In genomic region chr3:46183330-46183729, GRCh38 we compare ENCODE assay signal across 17 cellular contexts. TPM values are rescaled to one million over a fixed set of nuclear protein-coding genes. Genes with fewer than 3 reads are reported as not detected.
DNase-seq lines count a peak whose midpoint lies in the region; ATAC-seq and TF ChIP-seq lines count a peak whose summit lies in the region.
"Had no signal": no experiment of that assay in that cellular context is flagged by ENCODE, and none has a peak within 500 bp of the region (broad histone marks: within the 10 kb centered on the region; RNA-seq: fewer than 3 reads in every experiment).

No MANE protein-coding gene starts in this region.

- peaks cover 44% of the 10 kb centered on the region for H3K4me1 Mint-ChIP-seq in CD14-positive monocyte
- H3K4me1 Mint-ChIP-seq in effector memory CD8-positive, alpha-beta T cell (ENCODE audit: low read depth in 2 of 2), result peaks cover 15 to 18% of the 10 kb centered on the region in 2 donors
- no peaks in the 10 kb centered on the region for H3K4me1 Mint-ChIP-seq in activated T-helper 17 cell treated with anti-CD3 and anti-CD28 coated beads, Interleukin-2, amount 50 U/mL, for 72 hours

- H2AFZ ChIP-seq in HCT116 (ENCODE audit: low read depth, low read length, poor library complexity, severe bottlenecking), result no peak overlapping the region

- CTCF ChIA-PET in HCT116 (lab: Charles Lee), result no interaction called here

- BruUV-seq in HCT116 (replicated peaks; lab: Mats Ljungman, UMichigan), result no TSS peak

- peak; percentile 70 for ATAC-seq in HCT116
- ATAC-seq in effector memory CD8-positive, alpha-beta T cell (replicated peaks), result no peak
- ATAC-seq in activated T-helper 17 cell treated with anti-CD3 and anti-CD28 coated beads, Interleukin-2, amount 50 U/mL, for 72 hours (replicated peaks), result no peak

- peaks cover 0 to 1% of the 10 kb centered on the region in 2 donors for H3K36me3 Mint-ChIP-seq in CD14-positive monocyte
- peaks cover 3% of the 10 kb centered on the region for H3K36me3 Mint-ChIP-seq in effector memory CD8-positive, alpha-beta T cell (ENCODE audit: insufficient read depth)
- no peaks in the 10 kb centered on the region for H3K36me3 Mint-ChIP-seq in activated T-helper 17 cell treated with anti-CD3 and anti-CD28 coated beads, Interleukin-2, amount 50 U/mL, for 72 hours (ENCODE audit: low read depth)

- H3K9me3 Mint-ChIP-seq in CD14-positive monocyte, result peaks cover 0 to 8% (median 3%) of the 10 kb centered on the region in 7 donors
- H3K9me3 Mint-ChIP-seq in effector memory CD8-positive, alpha-beta T cell, result no peaks in the 10 kb centered on the region
- H3K9me3 Mint-ChIP-seq in activated T-helper 17 cell treated with anti-CD3 and anti-CD28 coated beads, Interleukin-2, amount 50 U/mL, for 72 hours, result no peaks in the 10 kb centered on the region

- no peak overlapping the region for H3K27ac ChIP-seq in HCT116 (ENCODE audit: low read depth, low read length)
- H3K27ac ChIP-seq: vagina had no signal

- TF ChIP-seq POLR2A in HCT116 (IDR thresholded peaks at IDR 0.05; ENCODE audit: borderline replicate concordance, extremely low read depth, insufficient read depth, insufficient read length), result no peak

- DNase-seq in CD14-positive monocyte (ENCODE audit: low spot score) (peak; percentile 63), HCT116 (ENCODE audit: low read depth, low spot score) (no peak), RPMI8226 (peak; percentile 58), medulla oblongata (ENCODE audit: extremely low spot score) (peak; percentile 25), epidermal melanocyte (ENCODE audit: insufficient read length, low spot score) (no peak), HUDEP-2 (lab: John Stamatoyannopoulos, UW; ENCODE audit: unreplicated experiment in 76 of 76) (no peak)
- no peak for DNase-seq in effector memory CD8-positive, alpha-beta T cell
- DNase-seq: activated CD4-positive, alpha-beta T cell treated with anti-CD3 and anti-CD28 coated beads for 1 hour; activated gamma-delta T cell; NCI-H1417 treated with DMSO at 0.1 percent for 48 hours; NCI-H345; SHP77 had no signal

- no peak overlapping the region for H3K4me3 Mint-ChIP-seq in CD14-positive monocyte
- H3K4me3 Mint-ChIP-seq in effector memory CD8-positive, alpha-beta T cell, result no peak overlapping the region
- no peak overlapping the region for H3K4me3 Mint-ChIP-seq in activated T-helper 17 cell treated with anti-CD3 and anti-CD28 coated beads, Interleukin-2, amount 50 U/mL, for 72 hours

- H3K27ac Mint-ChIP-seq in CD14-positive monocyte, result peak overlapping the region; percentile 76 to 89 (median 86)
- no peak overlapping the region for H3K27ac Mint-ChIP-seq in effector memory CD8-positive, alpha-beta T cell
- H3K27ac Mint-ChIP-seq in activated T-helper 17 cell treated with anti-CD3 and anti-CD28 coated beads, Interleukin-2, amount 50 U/mL, for 72 hours, result no peak overlapping the region

- no peaks in the 10 kb centered on the region for H4K20me1 ChIP-seq in HCT116 (ENCODE audit: insufficient read depth)

- H3K4me3 ChIP-seq in HCT116 (replicated peaks in 1 of 2; ENCODE audit: low read depth in 1 of 2, low read length in 2 of 2), result no peak overlapping the region
- H3K4me3 ChIP-seq: vagina had no signal

- H3K79me2 ChIP-seq in HCT116 (ENCODE audit: insufficient read depth, low read length), result no peaks in the 10 kb centered on the region

- intact Hi-C loops in CD14-positive monocyte (cut with micrococcal nuclease), result no loop called here
- intact Hi-C loops in HCT116 (cut with micrococcal nuclease), result no loop called here

- H3K27me3 Mint-ChIP-seq in CD14-positive monocyte (ENCODE audit: low read depth in 3 of 3), result no peaks in the 10 kb centered on the region
- no peaks in the 10 kb centered on the region for H3K27me3 Mint-ChIP-seq in effector memory CD8-positive, alpha-beta T cell
- peaks cover 6% of the 10 kb centered on the region for H3K27me3 Mint-ChIP-seq in activated T-helper 17 cell treated with anti-CD3 and anti-CD28 coated beads, Interleukin-2, amount 50 U/mL, for 72 hours

- H3K27me3 ChIP-seq in HCT116 (ENCODE audit: insufficient read depth, low read length), result no peaks in the 10 kb centered on the region
- H3K27me3 ChIP-seq: vagina had no signal

- H3K4me2 ChIP-seq in HCT116 (ENCODE audit: low read length), result no peak overlapping the region

- H3K9ac ChIP-seq in HCT116 (ENCODE audit: low read length), result no peak overlapping the region

- RAD21 ChIA-PET in HCT116 (lab: Charles Lee; ENCODE audit: low non-redundant PET in 1 of 2, low total read pairs in 2 of 2, uncharacterized antibody in 2 of 2, unreplicated experiment in 2 of 2), result no interaction called here

- H3K9me2 ChIP-seq in HCT116 (ENCODE audit: insufficient read depth), result no peaks in the 10 kb centered on the region

- no peaks in the 10 kb centered on the region for H3K9me3 ChIP-seq in HCT116 (ENCODE audit: control insufficient read depth in 1 of 2, insufficient read depth in 1 of 2, low read depth in 1 of 2, low read length in 2 of 2)
- H3K9me3 ChIP-seq: vagina had no signal

- no peak for TF ChIP-seq RAD21 in HCT116 (IDR thresholded peaks at IDR 0.05; ENCODE audit: low read depth)

- H3K36me3 ChIP-seq in HCT116 (ENCODE audit: control insufficient read depth in 1 of 2, insufficient read depth in 2 of 2, low read length in 2 of 2), result no peaks in the 10 kb centered on the region
- H3K36me3 ChIP-seq: vagina had no signal

- H3K4me1 ChIP-seq in HCT116 (ENCODE audit: control insufficient read depth in 1 of 2, insufficient read depth in 2 of 2, low read length in 2 of 2), result peaks cover 0 to 23% of the 10 kb centered on the region in 2 experiments; a peak in 2 of 4 replicates
- H3K4me1 ChIP-seq: vagina had no signal

- peak; percentile 10 for TF ChIP-seq CTCF in CD14-positive monocyte (IDR thresholded peaks at IDR 0.05)
- TF ChIP-seq CTCF in HCT116 (IDR thresholded peaks at IDR 0.05 in 2 of 3, conservative IDR thresholded peaks at IDR 0.05 in 1 of 3; ENCODE audit: borderline replicate concordance in 1 of 3, insufficient read depth in 1 of 3, low read depth in 2 of 3, low read length in 2 of 3), result no peak

- POLR2A ChIA-PET in HCT116 (lab: Charles Lee), result no interaction called here

TF ChIP-seq in HCT116, 20 proteins besides CTCF, POLR2A, EP300 and RAD21:
- no peak for TF ChIP-seq ZNF274 (IDR thresholded peaks at IDR 0.05; ENCODE audit: low read depth, low read length)
- TF ChIP-seq ATF3 (IDR thresholded peaks at IDR 0.05), result no peak
- no peak for TF ChIP-seq JUND (IDR thresholded peaks at IDR 0.05)
- TF ChIP-seq SRF (IDR thresholded peaks at IDR 0.05; ENCODE audit: low read depth), result no peak
- no peak for TF ChIP-seq CBX3 (IDR thresholded peaks at IDR 0.05; ENCODE audit: low read depth)

RNA-seq across cellular contexts. Expression of gene CCR1, which starts 24.8 kb away (rescaled TPM):
- polyA plus RNA-seq in CD14-positive monocyte, result 100 to 1,000 TPM; 233 to 304 TPM
- 0.10 TPM for total RNA-seq in HCT116 (2021; ENCODE audit: unreplicated experiment)
- polyA plus RNA-seq in HCT116 (2012), result 0.03 TPM in 1 of 2 replicates, not detected in the other
- total RNA-seq in activated T-helper 17 cell treated with anti-CD3 and anti-CD28 coated beads, Interleukin-2, amount 50 U/mL, for 72 hours, result 1 to 10 TPM in 1 of 2 donors, under 1 TPM in 1; 0.66 to 1.8 TPM
- total RNA-seq: osteocyte had no signal

RNA-seq across cellular contexts. Expression of gene CCR3, which starts 58.9 kb away (rescaled TPM):
- polyA plus RNA-seq in CD14-positive monocyte, result under 1 TPM; 0.38 to 0.74 TPM
- not detected for total RNA-seq in HCT116 (2021; ENCODE audit: unreplicated experiment)
- 0.04 and 0.05 TPM in 2 replicates for polyA plus RNA-seq in HCT116 (2012)
- not detected for total RNA-seq in activated T-helper 17 cell treated with anti-CD3 and anti-CD28 coated beads, Interleukin-2, amount 50 U/mL, for 72 hours
- total RNA-seq: mucosa of gallbladder, osteocyte, subcutaneous adipose tissue, vagina had no signal

Comparison
In these comparisons a context has a peak if more than half of its experiments do, and no peak if none do; other contexts are left out.
1. DNase-seq: peak in CD14-positive monocyte (single experiment), RPMI8226 (single experiment) and medulla oblongata (single experiment); none in HCT116 (single experiment), effector memory CD8-positive, alpha-beta T cell (0 of 3), epidermal melanocyte (single experiment) and HUDEP-2 (0 of 76).
2. H3K27ac Mint-ChIP-seq: peak in CD14-positive monocyte (7 of 7); none in effector memory CD8-positive, alpha-beta T cell (0 of 2) and activated T-helper 17 cell treated with anti-CD3 and anti-CD28 coated beads, Interleukin-2, amount 50 U/mL, for 72 hours (single experiment).